ENCODE assay signal across 16 cellular contexts in the genomic region with DNA sequence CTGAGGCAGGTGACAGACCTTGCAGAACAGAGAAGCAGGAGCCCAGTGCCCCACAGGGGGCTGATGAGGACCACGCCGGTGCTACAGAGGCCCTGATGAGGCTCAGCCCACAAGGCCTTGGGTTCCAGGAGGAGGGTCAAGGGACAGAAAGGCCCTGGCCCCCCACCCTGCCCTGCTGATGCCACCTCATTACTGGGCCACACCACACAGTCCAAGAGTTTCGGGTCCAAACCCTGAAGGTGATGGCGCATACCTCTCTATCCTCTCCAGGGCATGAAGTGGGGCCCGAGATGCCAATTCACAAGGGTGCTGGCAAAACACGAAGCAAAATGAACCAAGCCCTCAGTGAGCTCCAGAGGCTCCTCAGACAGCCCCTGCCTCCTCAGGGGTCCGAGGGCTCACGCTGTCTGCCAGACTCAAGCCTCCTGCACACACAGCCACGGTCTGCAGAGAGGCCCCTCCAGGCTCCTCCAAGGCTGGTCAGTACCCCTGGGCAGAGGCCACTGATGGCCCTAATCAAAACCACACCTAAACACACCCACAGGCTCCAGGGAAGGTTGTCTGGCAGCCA. TPM values are rescaled to one million over a fixed set of nuclear protein-coding genes. Genes with fewer than 3 reads are reported as not detected.
DNase-seq lines count a peak whose midpoint lies in the region; ATAC-seq and TF ChIP-seq lines count a peak whose summit lies in the region.
"Had no signal": no experiment of that assay in that cellular context is flagged by ENCODE, and none has a peak within 500 bp of the region (broad histone marks: within the 10 kb centered on the region; RNA-seq: fewer than 3 reads in every experiment).

No MANE protein-coding gene starts in this region.

- H3K27me3 ChIP-seq in BE2C (peaks cover 7% of the 10 kb centered on the region), H7 (ENCODE audit: control insufficient read depth, insufficient read depth, low read length) (peaks cover 23% of the 10 kb centered on the region), osteoblast (ENCODE audit: insufficient read depth, low read length) (peaks cover 20% of the 10 kb centered on the region)

- no peaks in the 10 kb centered on the region for H3K9me3 ChIP-seq in BE2C
- no peaks in the 10 kb centered on the region for H3K9me3 ChIP-seq in osteoblast (ENCODE audit: low read depth, low read length)

- H4K20me1 ChIP-seq in osteoblast (ENCODE audit: insufficient read depth, low read length), result no peaks in the 10 kb centered on the region

- no peak overlapping the region for H3K27ac ChIP-seq in osteoblast (ENCODE audit: low read depth, low read length)
- H3K27ac ChIP-seq: esophagus muscularis mucosa, stomach had no signal

- TF ChIP-seq CTCF in BE2C (IDR thresholded peaks at IDR 0.05; ENCODE audit: low read depth, low read length) (no peak), osteoblast (IDR thresholded peaks at IDR 0.05; ENCODE audit: extremely low read depth, low read depth, low read length) (no peak)

- ATAC-seq in HG03175 (IDR thresholded peaks at IDR 0.05; ENCODE audit: unreplicated experiment), result no peak
- ATAC-seq in GM19328 (IDR thresholded peaks at IDR 0.05; ENCODE audit: unreplicated experiment), result no peak
- ATAC-seq: T-cell had no signal

- H3K4me3 ChIP-seq in BE2C (ENCODE audit: low read depth, low read length), result no peak overlapping the region
- H3K4me3 ChIP-seq in H7 (ENCODE audit: insufficient read depth, low read depth, low read length), result no peak overlapping the region
- H3K4me3 ChIP-seq in osteoblast (ENCODE audit: insufficient read depth, low read length), result no peak overlapping the region
- H3K4me3 ChIP-seq: esophagus muscularis mucosa, stomach had no signal

- no peak overlapping the region for H2AFZ ChIP-seq in osteoblast (ENCODE audit: low read length)

- intact Hi-C loops in head of caudate nucleus (cut with DNase I), result no loop called here

- no peaks in the 10 kb centered on the region for H3K4me1 ChIP-seq in BE2C
- no peaks in the 10 kb centered on the region for H3K4me1 ChIP-seq in osteoblast (ENCODE audit: insufficient read depth, low read length)

- no peaks in the 10 kb centered on the region for H3K79me2 ChIP-seq in osteoblast (ENCODE audit: insufficient read depth, low read length)

- no peak overlapping the region for H3K4me2 ChIP-seq in osteoblast (ENCODE audit: insufficient read depth, low read length)

- DNase-seq in BE2C (peak; percentile 2), H7 (peak; percentile 38), head of caudate nucleus (peak in 24 of 42 donors; percentile 2 to 33 (median 6)), osteoblast (ENCODE audit: insufficient read length, low spot score, missing footprints) (peak; percentile 66), SHP77 (lab: John Stamatoyannopoulos, UW) (no peak)
- DNase-seq: cortex of kidney; DMS153; KBM-7; NCI-H1092 treated with DMSO at 0.1 percent for 48 hours; NCI-H82; stimulated activated CD4-positive, alpha-beta T cell treated with anti-CD3 and anti-CD28 coated beads, Interleukin-12 subunit alpha, Interleukin-12 subunit beta, amount 100 ng/mL, for 4 hours; stomach had no signal

- no peaks in the 10 kb centered on the region for H3K36me3 ChIP-seq in BE2C
- H3K36me3 ChIP-seq in H7 (replicated peaks; ENCODE audit: control insufficient read depth, insufficient read depth, low read length), result no peaks in the 10 kb centered on the region
- H3K36me3 ChIP-seq in osteoblast (ENCODE audit: insufficient read depth, low read length), result no peaks in the 10 kb centered on the region
- H3K36me3 ChIP-seq: esophagus muscularis mucosa, stomach had no signal

RNA-seq across cellular contexts. Expression of gene RASGEF1A, which starts 32.3 kb away (rescaled TPM):
- polyA plus RNA-seq in BE2C (2012; ENCODE audit: insufficient read depth, insufficient read length, low read depth), result 0.25 TPM
- total RNA-seq in H7 (2014; rRNA removed; shearing (Covaris generic)), result 31.0 and 41.3 TPM in 2 replicates
- 1.1 TPM in 1 of 2 replicates, not detected in the other for total RNA-seq in osteoblast

Comparison
In these comparisons a context has a peak if more than half of its experiments do, and no peak if none do; other contexts are left out.
1. DNase-seq: peak in BE2C (single experiment), H7 (single experiment), head of caudate nucleus (24 of 42) and osteoblast (single experiment); none in SHP77 (0 of 2).
2. RNA of gene RASGEF1A, which starts 32.3 kb away (total RNA-seq): 31.0 to 41.3 TPM in H7; 1.1 TPM in osteoblast; every median in the first group is over 10 times any median in the second.